Comparison of ENCODE assay signal across 8 cellular contexts in the genomic region with DNA sequence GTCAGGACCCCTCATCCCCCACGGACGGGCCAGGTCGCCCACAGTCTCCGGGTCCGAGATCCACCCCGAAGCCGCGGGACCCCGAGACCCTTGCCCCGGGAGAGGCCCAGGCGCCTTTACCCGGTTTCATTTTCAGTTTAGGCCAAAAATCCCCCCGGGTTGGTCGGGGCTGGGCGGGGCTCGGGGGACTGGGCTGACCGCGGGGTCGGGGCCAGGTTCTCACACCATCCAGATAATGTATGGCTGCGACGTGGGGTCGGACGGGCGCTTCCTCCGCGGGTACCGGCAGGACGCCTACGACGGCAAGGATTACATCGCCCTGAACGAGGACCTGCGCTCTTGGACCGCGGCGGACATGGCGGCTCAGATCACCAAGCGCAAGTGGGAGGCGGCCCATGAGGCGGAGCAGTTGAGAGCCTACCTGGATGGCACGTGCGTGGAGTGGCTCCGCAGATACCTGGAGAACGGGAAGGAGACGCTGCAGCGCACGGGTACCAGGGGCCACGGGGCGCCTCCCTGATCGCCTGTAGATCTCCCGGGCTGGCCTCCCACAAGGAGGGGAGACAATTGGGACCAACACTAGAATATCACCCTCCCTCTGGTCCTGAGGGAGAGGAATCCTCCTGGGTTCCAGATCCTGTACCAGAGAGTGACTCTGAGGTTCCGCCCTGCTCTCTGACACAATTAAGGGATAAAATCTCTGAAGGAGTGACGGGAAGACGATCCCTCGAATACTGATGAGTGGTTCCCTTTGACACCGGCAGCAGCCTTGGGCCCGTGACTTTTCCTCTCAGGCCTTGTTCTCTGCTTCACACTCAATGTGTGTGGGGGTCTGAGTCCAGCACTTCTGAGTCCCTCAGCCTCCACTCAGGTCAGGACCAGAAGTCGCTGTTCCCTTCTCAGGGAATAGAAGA. TPM values are rescaled to one million over a fixed set of nuclear protein-coding genes. Genes with fewer than 3 reads are reported as not detected.
DNase-seq lines count a peak whose midpoint lies in the region; ATAC-seq and TF ChIP-seq lines count a peak whose summit lies in the region.

No MANE protein-coding gene starts in this region.

- H3K36me3 ChIP-seq in SK-N-MC (ENCODE audit: insufficient read depth, low read length) (no peaks in the 10 kb centered on the region; the same call in 1 of the 2 replicates), neural cell (ENCODE audit: insufficient read depth, low read length) (no peaks in the 10 kb centered on the region)

- H3K4me3 ChIP-seq in SK-N-MC (peak overlapping the region; percentile 83), neural cell (ENCODE audit: low read length) (peak overlapping the region; percentile 70)

- no peak overlapping the region for H3K27ac Mint-ChIP-seq in endothelial cell (ENCODE audit: unreplicated experiment)

- TF ChIP-seq CTCF in endothelial cell (IDR thresholded peaks at IDR 0.05; ENCODE audit: unreplicated experiment) = no peak
- no peak for TF ChIP-seq CTCF in neural cell (IDR thresholded peaks at IDR 0.05; ENCODE audit: poor library complexity, severe bottlenecking)

- H3K27ac ChIP-seq in SK-N-MC (no peak overlapping the region), neural cell (ENCODE audit: low read length) (no peak overlapping the region)

- no peaks in the 10 kb centered on the region for H3K9me3 Mint-ChIP-seq in endothelial cell (ENCODE audit: unreplicated experiment)

- H2AFZ ChIP-seq in neural cell (ENCODE audit: low read depth, low read length) = no peak overlapping the region

- H3K9me3 ChIP-seq in SK-N-MC (ENCODE audit: low read depth, low read length) (no peaks in the 10 kb centered on the region), neural cell (ENCODE audit: low read length) (no peaks in the 10 kb centered on the region)

- H3K79me2 ChIP-seq in neural cell (replicated peaks; ENCODE audit: insufficient read depth, low read length) = no peaks in the 10 kb centered on the region

- ATAC-seq in HG03354 (IDR thresholded peaks at IDR 0.05; ENCODE audit: poor library complexity, severe bottlenecking, unreplicated experiment) = no peak

- no peak overlapping the region for H3K4me2 ChIP-seq in neural cell (ENCODE audit: low read length)

- no peaks in the 10 kb centered on the region for H3F3A ChIP-seq in neural cell (ENCODE audit: insufficient read depth, low read length, poor library complexity, severe bottlenecking)

- no peaks in the 10 kb centered on the region for H4K20me1 ChIP-seq in neural cell (ENCODE audit: insufficient read depth)

- peak; percentile 83 for DNase-seq in activated effector memory CD4-positive, alpha-beta T cell treated with anti-CD3 and anti-CD28 coated beads, Interleukin-2, amount 50 U/mL, for 16 hours
- DNase-seq in activated effector memory CD4-positive, alpha-beta T cell treated with Interleukin-2 at 50 U/mL for 16 hours = no peak
- no peak for DNase-seq in SK-N-MC (ENCODE audit: low read depth, low spot score)
- no peak for DNase-seq in endothelial cell (ENCODE audit: low spot score)
- DNase-seq in SIG-M5 (lab: John Stamatoyannopoulos, UW) = no peak
- DNase-seq in NCI-H2196 treated with DMSO at 0.1 percent for 48 hours (lab: John Stamatoyannopoulos, UW; ENCODE audit: unreplicated experiment) = no peak

- TF ChIP-seq EP300 in neural cell (conservative IDR thresholded peaks at IDR 0.05; ENCODE audit: poor library complexity, severe bottlenecking) = no peak

- H3K27me3 Mint-ChIP-seq in endothelial cell (ENCODE audit: unreplicated experiment) = peaks cover 5% of the 10 kb centered on the region

- H3K4me3 Mint-ChIP-seq in endothelial cell (ENCODE audit: unreplicated experiment) = peak overlapping the region; percentile 90

- H3K36me3 Mint-ChIP-seq in endothelial cell (ENCODE audit: low read depth, unreplicated experiment) = peaks cover 13% of the 10 kb centered on the region

- H3K9ac ChIP-seq in SK-N-MC (ENCODE audit: insufficient read length) = peak overlapping the region; percentile 73
- peak overlapping the region; percentile 59 for H3K9ac ChIP-seq in neural cell (ENCODE audit: low read length)

- no peak for TF ChIP-seq RAD21 in neural cell (conservative IDR thresholded peaks at IDR 0.05)

- H3K9me2 ChIP-seq in neural cell (ENCODE audit: insufficient read depth, low read length) = no peaks in the 10 kb centered on the region

- H3K4me1 Mint-ChIP-seq in endothelial cell (ENCODE audit: unreplicated experiment) = peaks cover 14% of the 10 kb centered on the region

- no peaks in the 10 kb centered on the region for H3K27me3 ChIP-seq in neural cell (ENCODE audit: insufficient read depth, low read depth, low read length)

TF ChIP-seq in neural cell, 6 proteins besides CTCF, POLR2A, EP300 and RAD21:
- TF ChIP-seq, protein P1, sequence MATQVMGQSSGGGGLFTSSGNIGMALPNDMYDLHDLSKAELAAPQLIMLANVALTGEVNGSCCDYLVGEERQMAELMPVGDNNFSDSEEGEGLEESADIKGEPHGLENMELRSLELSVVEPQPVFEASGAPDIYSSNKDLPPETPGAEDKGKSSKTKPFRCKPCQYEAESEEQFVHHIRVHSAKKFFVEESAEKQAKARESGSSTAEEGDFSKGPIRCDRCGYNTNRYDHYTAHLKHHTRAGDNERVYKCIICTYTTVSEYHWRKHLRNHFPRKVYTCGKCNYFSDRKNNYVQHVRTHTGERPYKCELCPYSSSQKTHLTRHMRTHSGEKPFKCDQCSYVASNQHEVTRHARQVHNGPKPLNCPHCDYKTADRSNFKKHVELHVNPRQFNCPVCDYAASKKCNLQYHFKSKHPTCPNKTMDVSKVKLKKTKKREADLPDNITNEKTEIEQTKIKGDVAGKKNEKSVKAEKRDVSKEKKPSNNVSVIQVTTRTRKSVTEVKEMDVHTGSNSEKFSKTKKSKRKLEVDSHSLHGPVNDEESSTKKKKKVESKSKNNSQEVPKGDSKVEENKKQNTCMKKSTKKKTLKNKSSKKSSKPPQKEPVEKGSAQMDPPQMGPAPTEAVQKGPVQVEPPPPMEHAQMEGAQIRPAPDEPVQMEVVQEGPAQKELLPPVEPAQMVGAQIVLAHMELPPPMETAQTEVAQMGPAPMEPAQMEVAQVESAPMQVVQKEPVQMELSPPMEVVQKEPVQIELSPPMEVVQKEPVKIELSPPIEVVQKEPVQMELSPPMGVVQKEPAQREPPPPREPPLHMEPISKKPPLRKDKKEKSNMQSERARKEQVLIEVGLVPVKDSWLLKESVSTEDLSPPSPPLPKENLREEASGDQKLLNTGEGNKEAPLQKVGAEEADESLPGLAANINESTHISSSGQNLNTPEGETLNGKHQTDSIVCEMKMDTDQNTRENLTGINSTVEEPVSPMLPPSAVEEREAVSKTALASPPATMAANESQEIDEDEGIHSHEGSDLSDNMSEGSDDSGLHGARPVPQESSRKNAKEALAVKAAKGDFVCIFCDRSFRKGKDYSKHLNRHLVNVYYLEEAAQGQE (IDR thresholded peaks at IDR 0.05; ENCODE audit: borderline replicate concordance) = no peak
- TF ChIP-seq POLR2AphosphoS5 (IDR thresholded peaks at IDR 0.05) (no peak), EZH2 (IDR thresholded peaks at IDR 0.05; ENCODE audit: borderline replicate concordance, insufficient read depth, low read length, poor library complexity, severe bottlenecking) (no peak), TAF1 (IDR thresholded peaks at IDR 0.05; ENCODE audit: low read depth) (no peak), MXI1 (conservative IDR thresholded peaks at IDR 0.05; ENCODE audit: poor library complexity, severe bottlenecking) (no peak), SMC3 (conservative IDR thresholded peaks at IDR 0.05; ENCODE audit: poor library complexity) (no peak)

RNA-seq across cellular contexts. Expression of a gene that starts 1.0 kb away (rescaled TPM):
- total RNA-seq in endothelial cell (ENCODE audit: unreplicated experiment) = 167 TPM
- polyA plus RNA-seq in neural cell = 47.6 and 58.7 TPM in 2 replicates
- polyA minus RNA-seq in neural cell = 19.7 and 25.8 TPM in 2 replicates
